In genomic region chr4:48017108-48017527, GRCh38 we compare ENCODE assay signal across 8 cellular contexts. TPM values are rescaled to one million over a fixed set of nuclear protein-coding genes. Genes with fewer than 3 reads are reported as not detected.
A peak's percentile ranks its signal among the peaks of the same experiment; 100 is the strongest.
DNase-seq lines count a peak whose midpoint lies in the region; ATAC-seq and TF ChIP-seq lines count a peak whose summit lies in the region.

No MANE protein-coding gene starts in this region.

- H3K36me3 ChIP-seq in suprapubic skin, result no peaks in the 10 kb centered on the region

- ATAC-seq in activated CD8-positive, alpha-beta T cell treated with anti-CD3 and anti-CD28 coated beads, Interleukin-2, amount 10 ng/mL, durations not matched to agents 7 days and 5 days, result peak; percentile 25
- peak; percentile 86 for ATAC-seq in esophagus mucosa
- ATAC-seq in natural killer cell treated with Interleukin-12 subunit alpha and Interleukin-12 subunit beta and Interleukin-15 and Interleukin-18, amount 100 ng/mL, for 72 hours, result no peak

- no peaks in the 10 kb centered on the region for H3K27me3 ChIP-seq in suprapubic skin

- peak overlapping the region; percentile 94 for H3K27ac ChIP-seq in suprapubic skin

- no peak for TF ChIP-seq CTCF in suprapubic skin (IDR thresholded peaks at IDR 0.05)

- H3K4me3 ChIP-seq in GM08714 (ENCODE audit: low read length) (peak overlapping the region; percentile 44; the same call in 1 of the 2 replicates), suprapubic skin (peak overlapping the region; percentile 75)

- H3K4me3 Mint-ChIP-seq in IgD-negative memory B cell, result peak overlapping the region; percentile 82 to 94 (median 88)
- H3K4me3 Mint-ChIP-seq in activated CD8-positive, alpha-beta T cell treated with anti-CD3 and anti-CD28 coated beads, Interleukin-2, amount 10 ng/mL, durations not matched to agents 7 days and 5 days, result peak overlapping the region; percentile 76
- H3K4me3 Mint-ChIP-seq in natural killer cell treated with Interleukin-12 subunit alpha and Interleukin-12 subunit beta and Interleukin-15 and Interleukin-18, amount 100 ng/mL, for 72 hours, result peak overlapping the region; percentile 69

- TF ChIP-seq EP300 in suprapubic skin (IDR thresholded peaks at IDR 0.05), result no peak

- H3K27me3 Mint-ChIP-seq in IgD-negative memory B cell, result peaks cover 21% of the 10 kb centered on the region
- H3K27me3 Mint-ChIP-seq in activated CD8-positive, alpha-beta T cell treated with anti-CD3 and anti-CD28 coated beads, Interleukin-2, amount 10 ng/mL, durations not matched to agents 7 days and 5 days (ENCODE audit: low read depth), result peaks cover 24% of the 10 kb centered on the region
- H3K27me3 Mint-ChIP-seq in natural killer cell treated with Interleukin-12 subunit alpha and Interleukin-12 subunit beta and Interleukin-15 and Interleukin-18, amount 100 ng/mL, for 72 hours, result peaks cover 23 to 36% of the 10 kb centered on the region in 2 donors

- POLR2A ChIA-PET in activated CD8-positive, alpha-beta T cell treated with anti-CD3 and anti-CD28 coated beads, Interleukin-2, amount 10 ng/mL, durations not matched to agents 7 days and 5 days (lab: Charles Lee), result no interaction called here

- no peaks in the 10 kb centered on the region for H3K36me3 Mint-ChIP-seq in IgD-negative memory B cell
- H3K36me3 Mint-ChIP-seq in activated CD8-positive, alpha-beta T cell treated with anti-CD3 and anti-CD28 coated beads, Interleukin-2, amount 10 ng/mL, durations not matched to agents 7 days and 5 days (ENCODE audit: low read depth), result no peaks in the 10 kb centered on the region
- no peaks in the 10 kb centered on the region for H3K36me3 Mint-ChIP-seq in natural killer cell treated with Interleukin-12 subunit alpha and Interleukin-12 subunit beta and Interleukin-15 and Interleukin-18, amount 100 ng/mL, for 72 hours

- peaks cover 11 to 17% (median 11%) of the 10 kb centered on the region in 3 donors for H3K4me1 Mint-ChIP-seq in IgD-negative memory B cell
- H3K4me1 Mint-ChIP-seq in activated CD8-positive, alpha-beta T cell treated with anti-CD3 and anti-CD28 coated beads, Interleukin-2, amount 10 ng/mL, durations not matched to agents 7 days and 5 days (ENCODE audit: low read depth), result peaks cover 9% of the 10 kb centered on the region
- H3K4me1 Mint-ChIP-seq in natural killer cell treated with Interleukin-12 subunit alpha and Interleukin-12 subunit beta and Interleukin-15 and Interleukin-18, amount 100 ng/mL, for 72 hours (ENCODE audit: low read depth in 2 of 2), result peaks cover 2 to 6% of the 10 kb centered on the region in 2 donors

- peak in 1 of 2 donors; percentile 6 for TF ChIP-seq POLR2A in suprapubic skin (IDR thresholded peaks at IDR 0.05)

- DNase-seq in activated CD8-positive, alpha-beta T cell treated with anti-CD3 and anti-CD28 coated beads, Interleukin-2, amount 10 ng/mL, durations not matched to agents 7 days and 5 days, result no peak
- no peak for DNase-seq in natural killer cell treated with Interleukin-12 subunit alpha and Interleukin-12 subunit beta and Interleukin-15 and Interleukin-18, amount 100 ng/mL, for 72 hours (ENCODE audit: low spot score)
- DNase-seq in suprapubic skin (ENCODE audit: low spot score in 2 of 2) (peak; percentile 75 to 77), SK-N-DZ (ENCODE audit: low spot score) (no peak), AML-193 (lab: John Stamatoyannopoulos, UW) (no peak)

- H3K9me3 Mint-ChIP-seq in IgD-negative memory B cell, result no peaks in the 10 kb centered on the region
- no peaks in the 10 kb centered on the region for H3K9me3 Mint-ChIP-seq in activated CD8-positive, alpha-beta T cell treated with anti-CD3 and anti-CD28 coated beads, Interleukin-2, amount 10 ng/mL, durations not matched to agents 7 days and 5 days (ENCODE audit: insufficient read depth)
- H3K9me3 Mint-ChIP-seq in natural killer cell treated with Interleukin-12 subunit alpha and Interleukin-12 subunit beta and Interleukin-15 and Interleukin-18, amount 100 ng/mL, for 72 hours, result no peaks in the 10 kb centered on the region

- no peak overlapping the region for H3K27ac Mint-ChIP-seq in IgD-negative memory B cell
- H3K27ac Mint-ChIP-seq in activated CD8-positive, alpha-beta T cell treated with anti-CD3 and anti-CD28 coated beads, Interleukin-2, amount 10 ng/mL, durations not matched to agents 7 days and 5 days, result no peak overlapping the region
- H3K27ac Mint-ChIP-seq in natural killer cell treated with Interleukin-12 subunit alpha and Interleukin-12 subunit beta and Interleukin-15 and Interleukin-18, amount 100 ng/mL, for 72 hours, result no peak overlapping the region

- CTCF ChIA-PET in activated CD8-positive, alpha-beta T cell treated with anti-CD3 and anti-CD28 coated beads, Interleukin-2, amount 10 ng/mL, durations not matched to agents 7 days and 5 days (lab: Charles Lee), result no interaction called here

- H3K4me1 ChIP-seq in suprapubic skin, result peaks cover 23% of the 10 kb centered on the region

- 3% methylated on average over 4 of the region's 33 CpGs for WGBS in suprapubic skin

- H3K9me3 ChIP-seq in suprapubic skin, result no peaks in the 10 kb centered on the region

RNA-seq across cellular contexts. Expression of gene NIPAL1, which starts 0.5 kb away (rescaled TPM):
- polyA plus RNA-seq in IgD-negative memory B cell, result not detected
- total RNA-seq in activated CD8-positive, alpha-beta T cell treated with anti-CD3 and anti-CD28 coated beads, Interleukin-2, amount 10 ng/mL, durations not matched to agents 7 days and 5 days, result 1 to 10 TPM; 1.1 TPM
- 44.2 TPM for total RNA-seq in esophagus mucosa
- 1 to 10 TPM in 1 of 2 donors, under 1 TPM in 1; 0.21 to 2.0 TPM for total RNA-seq in natural killer cell treated with Interleukin-12 subunit alpha and Interleukin-12 subunit beta and Interleukin-15 and Interleukin-18, amount 100 ng/mL, for 72 hours
- 10 to 100 TPM; 19.2 to 55.6 (median 27.2) TPM for total RNA-seq in suprapubic skin
- polyA plus RNA-seq in SK-N-DZ (2014; cell fraction: cytosol; rRNA removed), result not detected in 2 replicates
- not detected in 2 replicates for polyA plus RNA-seq in SK-N-DZ (2014; cell fraction: nucleus; rRNA removed)

RNA-seq across cellular contexts. Expression of gene CNGA1, which starts 0.6 kb away (rescaled TPM):
- not detected for polyA plus RNA-seq in IgD-negative memory B cell
- total RNA-seq in activated CD8-positive, alpha-beta T cell treated with anti-CD3 and anti-CD28 coated beads, Interleukin-2, amount 10 ng/mL, durations not matched to agents 7 days and 5 days, result not detected
- 7.2 TPM for total RNA-seq in esophagus mucosa
- total RNA-seq in natural killer cell treated with Interleukin-12 subunit alpha and Interleukin-12 subunit beta and Interleukin-15 and Interleukin-18, amount 100 ng/mL, for 72 hours, result not detected
- 10 to 100 TPM in 1 of 4 donors, 1 to 10 TPM in 3; 1.7 to 12.5 (median 5.5) TPM for total RNA-seq in suprapubic skin
- polyA plus RNA-seq in SK-N-DZ (2014; cell fraction: cytosol; rRNA removed), result not detected in 2 replicates
- not detected in 2 replicates for polyA plus RNA-seq in SK-N-DZ (2014; cell fraction: nucleus; rRNA removed)

Comparison
In these comparisons a context has a peak if more than half of its experiments do, and no peak if none do; other contexts are left out.
1. ATAC-seq: peak in activated CD8-positive, alpha-beta T cell treated with anti-CD3 and anti-CD28 coated beads, Interleukin-2, amount 10 ng/mL, durations not matched to agents 7 days and 5 days (single experiment) and esophagus mucosa (single experiment); none in natural killer cell treated with Interleukin-12 subunit alpha and Interleukin-12 subunit beta and Interleukin-15 and Interleukin-18, amount 100 ng/mL, for 72 hours (0 of 2).
2. DNase-seq: peak in suprapubic skin (2 of 2); none in activated CD8-positive, alpha-beta T cell treated with anti-CD3 and anti-CD28 coated beads, Interleukin-2, amount 10 ng/mL, durations not matched to agents 7 days and 5 days (single experiment), natural killer cell treated with Interleukin-12 subunit alpha and Interleukin-12 subunit beta and Interleukin-15 and Interleukin-18, amount 100 ng/mL, for 72 hours (single experiment), SK-N-DZ (single experiment) and AML-193 (0 of 2).
3. RNA of gene NIPAL1, which starts 0.5 kb away (total RNA-seq): 44.2 TPM in esophagus mucosa (single experiment) and 19.2 to 55.6 TPM in suprapubic skin; 0.21 to 2.0 TPM in natural killer cell treated with Interleukin-12 subunit alpha and Interleukin-12 subunit beta and Interleukin-15 and Interleukin-18, amount 100 ng/mL, for 72 hours and 1.1 TPM in activated CD8-positive, alpha-beta T cell treated with anti-CD3 and anti-CD28 coated beads, Interleukin-2, amount 10 ng/mL, durations not matched to agents 7 days and 5 days; every median in the first group is over 4 times any median in the second.
4. Peak in every context shown above with its lines, with median percentiles within 50 percentile points of each other: H3K4me3 Mint-ChIP-seq.